In the genomic region with DNA sequence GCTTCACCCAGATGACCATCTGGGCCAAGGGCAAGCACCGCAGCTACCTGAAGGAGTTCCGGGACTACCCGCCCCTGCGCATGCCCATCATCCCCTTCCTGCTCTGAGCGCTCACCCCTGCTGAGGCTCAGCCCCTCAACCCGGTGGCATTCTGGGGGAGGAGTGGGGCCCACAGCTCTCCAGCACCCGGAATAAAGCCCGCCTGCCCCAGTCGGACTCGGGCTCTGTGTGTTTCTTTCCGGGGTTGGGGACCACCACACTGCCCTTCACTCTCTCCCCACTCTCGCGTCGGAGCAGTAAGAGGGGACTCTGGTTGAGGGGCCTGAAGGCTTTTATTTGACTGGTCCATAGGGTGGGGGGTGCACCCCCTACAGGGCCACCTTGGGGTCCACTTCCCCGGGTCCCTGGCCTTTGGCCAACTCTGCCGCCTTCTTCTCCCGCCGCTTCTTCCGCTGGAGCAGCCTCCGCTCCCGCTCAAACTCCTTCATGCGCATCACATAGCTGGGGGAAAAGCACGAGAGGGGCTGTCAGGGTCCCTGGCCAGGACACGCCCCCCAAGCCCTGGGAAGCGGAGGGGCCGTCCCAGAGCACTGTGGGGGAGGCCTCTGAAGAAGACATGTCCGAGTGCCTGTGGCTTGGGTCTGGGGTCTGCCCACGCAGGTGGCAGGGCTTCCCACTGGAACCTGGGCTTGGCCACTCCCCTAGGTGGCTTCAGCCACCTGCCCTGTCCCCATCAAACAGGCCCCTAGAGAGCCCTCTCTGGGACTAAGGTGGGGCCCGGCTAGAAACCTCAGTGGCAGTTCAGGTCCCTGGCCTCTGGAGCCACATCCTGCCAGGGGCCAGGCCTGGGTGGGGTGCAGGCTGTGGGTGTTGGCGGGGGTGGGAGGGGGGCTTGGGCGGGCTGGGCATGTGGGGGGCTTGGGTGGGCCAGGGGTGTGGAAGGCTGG, we compare ENCODE assay signal across 1 cellular context.
TF ChIP-seq lines count a peak whose summit lies in the region.

No MANE protein-coding gene starts in this region.

TF ChIP-seq in K562, 482 proteins besides CTCF, POLR2A, EP300 and RAD21:
- TF ChIP-seq TAF1 (IDR thresholded peaks at IDR 0.05; ENCODE audit: control insufficient read depth, extremely low read depth, insufficient read depth, low read length, severe bottlenecking) (no peak), NFIC (IDR thresholded peaks at IDR 0.05) (peak; percentile 71)
- TF ChIP-seq, protein P1, sequence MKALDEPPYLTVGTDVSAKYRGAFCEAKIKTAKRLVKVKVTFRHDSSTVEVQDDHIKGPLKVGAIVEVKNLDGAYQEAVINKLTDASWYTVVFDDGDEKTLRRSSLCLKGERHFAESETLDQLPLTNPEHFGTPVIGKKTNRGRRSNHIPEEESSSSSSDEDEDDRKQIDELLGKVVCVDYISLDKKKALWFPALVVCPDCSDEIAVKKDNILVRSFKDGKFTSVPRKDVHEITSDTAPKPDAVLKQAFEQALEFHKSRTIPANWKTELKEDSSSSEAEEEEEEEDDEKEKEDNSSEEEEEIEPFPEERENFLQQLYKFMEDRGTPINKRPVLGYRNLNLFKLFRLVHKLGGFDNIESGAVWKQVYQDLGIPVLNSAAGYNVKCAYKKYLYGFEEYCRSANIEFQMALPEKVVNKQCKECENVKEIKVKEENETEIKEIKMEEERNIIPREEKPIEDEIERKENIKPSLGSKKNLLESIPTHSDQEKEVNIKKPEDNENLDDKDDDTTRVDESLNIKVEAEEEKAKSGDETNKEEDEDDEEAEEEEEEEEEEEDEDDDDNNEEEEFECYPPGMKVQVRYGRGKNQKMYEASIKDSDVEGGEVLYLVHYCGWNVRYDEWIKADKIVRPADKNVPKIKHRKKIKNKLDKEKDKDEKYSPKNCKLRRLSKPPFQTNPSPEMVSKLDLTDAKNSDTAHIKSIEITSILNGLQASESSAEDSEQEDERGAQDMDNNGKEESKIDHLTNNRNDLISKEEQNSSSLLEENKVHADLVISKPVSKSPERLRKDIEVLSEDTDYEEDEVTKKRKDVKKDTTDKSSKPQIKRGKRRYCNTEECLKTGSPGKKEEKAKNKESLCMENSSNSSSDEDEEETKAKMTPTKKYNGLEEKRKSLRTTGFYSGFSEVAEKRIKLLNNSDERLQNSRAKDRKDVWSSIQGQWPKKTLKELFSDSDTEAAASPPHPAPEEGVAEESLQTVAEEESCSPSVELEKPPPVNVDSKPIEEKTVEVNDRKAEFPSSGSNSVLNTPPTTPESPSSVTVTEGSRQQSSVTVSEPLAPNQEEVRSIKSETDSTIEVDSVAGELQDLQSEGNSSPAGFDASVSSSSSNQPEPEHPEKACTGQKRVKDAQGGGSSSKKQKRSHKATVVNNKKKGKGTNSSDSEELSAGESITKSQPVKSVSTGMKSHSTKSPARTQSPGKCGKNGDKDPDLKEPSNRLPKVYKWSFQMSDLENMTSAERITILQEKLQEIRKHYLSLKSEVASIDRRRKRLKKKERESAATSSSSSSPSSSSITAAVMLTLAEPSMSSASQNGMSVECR (CRISPR knock-in tag; IDR thresholded peaks at IDR 0.05): no peak
- TF ChIP-seq, protein P2, sequence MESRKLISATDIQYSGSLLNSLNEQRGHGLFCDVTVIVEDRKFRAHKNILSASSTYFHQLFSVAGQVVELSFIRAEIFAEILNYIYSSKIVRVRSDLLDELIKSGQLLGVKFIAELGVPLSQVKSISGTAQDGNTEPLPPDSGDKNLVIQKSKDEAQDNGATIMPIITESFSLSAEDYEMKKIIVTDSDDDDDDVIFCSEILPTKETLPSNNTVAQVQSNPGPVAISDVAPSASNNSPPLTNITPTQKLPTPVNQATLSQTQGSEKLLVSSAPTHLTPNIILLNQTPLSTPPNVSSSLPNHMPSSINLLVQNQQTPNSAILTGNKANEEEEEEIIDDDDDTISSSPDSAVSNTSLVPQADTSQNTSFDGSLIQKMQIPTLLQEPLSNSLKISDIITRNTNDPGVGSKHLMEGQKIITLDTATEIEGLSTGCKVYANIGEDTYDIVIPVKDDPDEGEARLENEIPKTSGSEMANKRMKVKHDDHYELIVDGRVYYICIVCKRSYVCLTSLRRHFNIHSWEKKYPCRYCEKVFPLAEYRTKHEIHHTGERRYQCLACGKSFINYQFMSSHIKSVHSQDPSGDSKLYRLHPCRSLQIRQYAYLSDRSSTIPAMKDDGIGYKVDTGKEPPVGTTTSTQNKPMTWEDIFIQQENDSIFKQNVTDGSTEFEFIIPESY (CRISPR knock-in tag; IDR thresholded peaks at IDR 0.05): peak; percentile 40; the same call in 1 of the 2 replicates
